8 cellular contexts compared by ENCODE assay signal in genomic region chr17:16491131-16491702, GRCh38. TPM values are rescaled to one million over a fixed set of nuclear protein-coding genes. Genes with fewer than 3 reads are reported as not detected.
DNase-seq lines count a peak whose midpoint lies in the region; ATAC-seq and TF ChIP-seq lines count a peak whose summit lies in the region.

No MANE protein-coding gene starts in this region.

- in situ Hi-C loops in transverse colon (cut with MboI; ENCODE audit: low pct_ligation_motif_present in 1 of 4, low pct_unique_long_range_greater_than_20kb in 1 of 4, low sequenced_read_pairs in 3 of 4), result no loop called here

- no peak overlapping the region for H3K4me3 ChIP-seq in NB4 (ENCODE audit: low read depth, low read length)
- H3K4me3 ChIP-seq in mucosa of rectum (ENCODE audit: low read length in 2 of 2), result peak overlapping the region; percentile 81 to 84
- peak overlapping the region; percentile 31 to 84 (median 58) for H3K4me3 ChIP-seq in transverse colon

- TF ChIP-seq POLR2A in NB4 (IDR thresholded peaks at IDR 0.05; ENCODE audit: extremely low read depth, insufficient read length) (no peak), transverse colon (IDR thresholded peaks at IDR 0.05) (no peak)

- H3K27me3 Mint-ChIP-seq in CD4-positive, alpha-beta T cell, result no peaks in the 10 kb centered on the region
- H3K27me3 Mint-ChIP-seq in MCF 10A (ENCODE audit: insufficient read depth, unreplicated experiment), result peaks cover 55% of the 10 kb centered on the region

- no peaks in the 10 kb centered on the region for H3K36me3 Mint-ChIP-seq in CD4-positive, alpha-beta T cell (ENCODE audit: low read depth)
- H3K36me3 Mint-ChIP-seq in MCF 10A (ENCODE audit: insufficient read depth, unreplicated experiment), result no peaks in the 10 kb centered on the region

- H3K36me3 ChIP-seq in mucosa of rectum (ENCODE audit: control insufficient read depth in 2 of 2, insufficient read depth in 2 of 2, low read length in 2 of 2) (no peaks in the 10 kb centered on the region), transverse colon (no peaks in the 10 kb centered on the region)

- intact Hi-C loops in CD4-positive, alpha-beta T cell (cut with DNase I, micrococcal nuclease), result loop anchor here in 1 of 2 experiments (5.0 kb wide), 1 partner anchor 54 kb away; no protein-coding TSS in a partner anchor
- intact Hi-C loops in MCF 10A (cut with micrococcal nuclease) (no loop called here), transverse colon (cut with DNase I; ENCODE audit: low total_unique reads) (no loop called here)

- CTCF ChIA-PET in CD4-positive, alpha-beta T cell (lab: Charles Lee), result interaction anchor here (1.1 to 1.5 kb wide), 2 partner anchors 30 to 98 kb away, joined by 3 read pairs; no protein-coding TSS in a partner anchor
- CTCF ChIA-PET in MCF 10A (lab: Yijun Ruan, JAX), result interaction anchor here (1.1 kb wide), 1 partner anchor 40 kb away, joined by 4 read pairs; no protein-coding TSS in a partner anchor

- 5% methylated on average over 15 of the region's 28 CpGs; no CpG with 5 or more reads in 1 of the 2 donors for WGBS in transverse colon (ENCODE audit: low coverage in 1 of 2), 2 donors

- peaks cover 12% of the 10 kb centered on the region for H3K4me1 Mint-ChIP-seq in CD4-positive, alpha-beta T cell (ENCODE audit: low read depth)
- peaks cover 19% of the 10 kb centered on the region for H3K4me1 Mint-ChIP-seq in MCF 10A (ENCODE audit: insufficient read depth, unreplicated experiment)

- peak overlapping the region; percentile 83 to 89 for H3K9ac ChIP-seq in mucosa of rectum (ENCODE audit: low read depth in 1 of 2, low read length in 2 of 2)

- H3K9me3 ChIP-seq in CD4-positive, alpha-beta T cell (ENCODE audit: control insufficient read depth, low read length), result no peaks in the 10 kb centered on the region
- no peaks in the 10 kb centered on the region for H3K9me3 ChIP-seq in mucosa of rectum (ENCODE audit: control insufficient read depth in 2 of 2, low read length in 2 of 2)
- no peaks in the 10 kb centered on the region for H3K9me3 ChIP-seq in transverse colon

- peak; percentile 35 for ATAC-seq in CD4-positive, alpha-beta T cell (ENCODE audit: poor library complexity)
- ATAC-seq in GM21528 (IDR thresholded peaks at IDR 0.05; ENCODE audit: low FRiP score, unreplicated experiment) (no peak), GM19328 (IDR thresholded peaks at IDR 0.05; ENCODE audit: unreplicated experiment) (no peak)

- TF ChIP-seq CTCF in CD4-positive, alpha-beta T cell (IDR thresholded peaks at IDR 0.05), result no peak
- TF ChIP-seq CTCF in NB4 (IDR thresholded peaks at IDR 0.05; ENCODE audit: low read depth, low read length) (no peak), MCF 10A (IDR thresholded peaks at IDR 0.05; ENCODE audit: unreplicated experiment) (no peak), transverse colon (IDR thresholded peaks at IDR 0.05) (no peak)

- H3K4me3 Mint-ChIP-seq in CD4-positive, alpha-beta T cell, result peak overlapping the region; percentile 72
- peak overlapping the region; percentile 29 for H3K4me3 Mint-ChIP-seq in MCF 10A (ENCODE audit: unreplicated experiment)

- no peaks in the 10 kb centered on the region for H3K9me3 Mint-ChIP-seq in CD4-positive, alpha-beta T cell
- no peaks in the 10 kb centered on the region for H3K9me3 Mint-ChIP-seq in MCF 10A (ENCODE audit: unreplicated experiment)

- BruUV-seq in MCF 10A (replicated peaks; lab: Mats Ljungman, UMichigan), result no TSS peak

- H3K4me1 ChIP-seq in mucosa of rectum (ENCODE audit: control insufficient read depth in 2 of 2, insufficient read depth in 2 of 2, low read length in 2 of 2) (peaks cover 49% of the 10 kb centered on the region in 2 donors), transverse colon (peaks cover 24 to 69% (median 56%) of the 10 kb centered on the region in 4 donors)

- no peaks in the 10 kb centered on the region for H3K27me3 ChIP-seq in CD4-positive, alpha-beta T cell (ENCODE audit: control insufficient read depth, insufficient read depth, low read length)
- H3K27me3 ChIP-seq in mucosa of rectum (ENCODE audit: control insufficient read depth in 2 of 2, insufficient read depth in 2 of 2, low read length in 2 of 2), result peaks cover 0 to 3% of the 10 kb centered on the region in 2 donors
- no peaks in the 10 kb centered on the region for H3K27me3 ChIP-seq in transverse colon

- no peak overlapping the region for H3K27ac Mint-ChIP-seq in CD4-positive, alpha-beta T cell
- no peak overlapping the region for H3K27ac Mint-ChIP-seq in MCF 10A (ENCODE audit: low read depth, unreplicated experiment)

- POLR2A ChIA-PET in CD4-positive, alpha-beta T cell (lab: Charles Lee), result no interaction called here
- POLR2A ChIA-PET in MCF 10A (lab: Yijun Ruan, JAX), result interaction anchor here (0.6 to 2.7 kb wide), 2 partner anchors 52 to 141 kb away, joined by 3 to 11 read pairs; no protein-coding TSS in a partner anchor

- peak in 6 of 10 experiments; percentile 4 to 35 (median 10) for DNase-seq in CD4-positive, alpha-beta T cell
- DNase-seq in NB4 (ENCODE audit: low read depth) (peak; percentile 58), MCF 10A (ENCODE audit: unreplicated experiment) (no peak), transverse colon (peak; percentile 29), DMS 273 treated with DMSO at 0.1 percent for 48 hours (lab: John Stamatoyannopoulos, UW) (no peak)

- TF ChIP-seq EP300 in transverse colon (IDR thresholded peaks at IDR 0.05; ENCODE audit: low read depth), result no peak

- no peak overlapping the region for H3K27ac ChIP-seq in CD4-positive, alpha-beta T cell (ENCODE audit: low read depth, low read length)
- H3K27ac ChIP-seq in mucosa of rectum (ENCODE audit: low read depth in 2 of 2, low read length in 2 of 2) (peak overlapping the region; percentile 72 to 81), transverse colon (peak overlapping the region; percentile 62 to 90 (median 86))

RNA-seq across cellular contexts. Expression of gene LRRC75A, which starts 0.8 kb away (rescaled TPM):
- total RNA-seq in CD4-positive, alpha-beta T cell, result 1 to 10 TPM; 1.5 to 1.9 TPM
- 0.29 and 0.30 TPM in 2 replicates for total RNA-seq in MCF 10A (2022)
- total RNA-seq in transverse colon, result 100 to 1,000 TPM in 2 of 4 donors, 10 to 100 TPM in 2; 67.9 to 194 (median 115) TPM

Comparison
In these comparisons a context has a peak if more than half of its experiments do, and no peak if none do; other contexts are left out.
1. DNase-seq: peak in CD4-positive, alpha-beta T cell (6 of 10), NB4 (single experiment) and transverse colon (single experiment); none in MCF 10A (single experiment) and DMS 273 treated with DMSO at 0.1 percent for 48 hours (single experiment).
2. RNA of gene LRRC75A, which starts 0.8 kb away (total RNA-seq): 67.9 to 194 TPM in transverse colon; 1.5 to 1.9 TPM in CD4-positive, alpha-beta T cell and 0.29 to 0.30 TPM in MCF 10A; every median in the first group is over 10 times any median in the second.